9 cellular contexts compared by ENCODE assay signal in genomic region chr7:27697861-27698430, GRCh38. TPM values are rescaled to one million over a fixed set of nuclear protein-coding genes. Genes with fewer than 3 reads are reported as not detected.
A peak's percentile ranks its signal among the peaks of the same experiment; 100 is the strongest.
DNase-seq lines count a peak whose midpoint lies in the region; ATAC-seq, FAIRE-seq and TF ChIP-seq lines count a peak whose summit lies in the region.
"Had no signal": no experiment of that assay in that cellular context is flagged by ENCODE, and none has a peak within 500 bp of the region (broad histone marks: within the 10 kb centered on the region; RNA-seq: fewer than 3 reads in every experiment).

No MANE protein-coding gene starts in this region.

- no peaks in the 10 kb centered on the region for H3K4me1 Mint-ChIP-seq in central memory CD8-positive, alpha-beta T cell
- H3K4me1 Mint-ChIP-seq: brain had no signal

- H3K4me3 Mint-ChIP-seq in central memory CD8-positive, alpha-beta T cell, result no peak overlapping the region
- H3K4me3 Mint-ChIP-seq: brain had no signal

- H3K27me3 ChIP-seq in MM.1S (replicated peaks; ENCODE audit: insufficient read depth, low read length) (no peaks in the 10 kb centered on the region), tibial artery (no peaks in the 10 kb centered on the region)

- ATAC-seq in GM21786 (IDR thresholded peaks at IDR 0.05; ENCODE audit: unreplicated experiment), result peak; percentile 94
- ATAC-seq in central memory CD8-positive, alpha-beta T cell (replicated peaks; ENCODE audit: extremely low read depth, poor library complexity, severe bottlenecking), result peak; percentile 24

- no peak for TF ChIP-seq CTCF in MM.1S (IDR thresholded peaks at IDR 0.05; ENCODE audit: low read length)
- TF ChIP-seq CTCF in tibial artery (IDR thresholded peaks at IDR 0.05), result no peak

- no peak overlapping the region for H3K4me2 ChIP-seq in MM.1S (ENCODE audit: low read depth, low read length)

- H3K9me3 Mint-ChIP-seq in central memory CD8-positive, alpha-beta T cell, result no peaks in the 10 kb centered on the region

- H3K4me1 ChIP-seq in MM.1S (ENCODE audit: low read length), result no peaks in the 10 kb centered on the region
- H3K4me1 ChIP-seq in tibial artery, result no peaks in the 10 kb centered on the region

- no peaks in the 10 kb centered on the region for H4K20me1 ChIP-seq in MM.1S (ENCODE audit: insufficient read depth, low read length)

- H3K27ac Mint-ChIP-seq in central memory CD8-positive, alpha-beta T cell (ENCODE audit: low read depth), result no peak overlapping the region

- H3K4me3 ChIP-seq in MM.1S (ENCODE audit: low read length) (no peak overlapping the region), tibial artery (no peak overlapping the region)

- intact Hi-C loops in tibial artery (cut with DNase I; ENCODE audit: low total_unique reads), result no loop called here

- H3F3A ChIP-seq in MM.1S (ENCODE audit: insufficient read depth, low read length), result no peaks in the 10 kb centered on the region

- H3K27me3 Mint-ChIP-seq in central memory CD8-positive, alpha-beta T cell, result peaks cover 10% of the 10 kb centered on the region

- H3K36me3 Mint-ChIP-seq in central memory CD8-positive, alpha-beta T cell (ENCODE audit: insufficient read depth), result no peaks in the 10 kb centered on the region
- H3K36me3 Mint-ChIP-seq: brain had no signal

- peak; percentile 56 for FAIRE-seq in GM12891 (lab: Jason Lieb, UNC)

- no peaks in the 10 kb centered on the region for H3K79me2 ChIP-seq in MM.1S (ENCODE audit: low read length)

- no peaks in the 10 kb centered on the region for H3K9me3 ChIP-seq in MM.1S (replicated peaks; ENCODE audit: insufficient read depth, low read length)
- no peaks in the 10 kb centered on the region for H3K9me3 ChIP-seq in tibial artery

- H3K36me3 ChIP-seq in MM.1S (replicated peaks; ENCODE audit: insufficient read depth, low read length) (no peaks in the 10 kb centered on the region), tibial artery (no peaks in the 10 kb centered on the region)

- no peak overlapping the region for H3K9ac ChIP-seq in MM.1S (ENCODE audit: low read length)

- H3K9me2 ChIP-seq in MM.1S (replicated peaks; ENCODE audit: insufficient read depth, low read length), result no peaks in the 10 kb centered on the region

- no peak for TF ChIP-seq POLR2A in GM12891 (IDR thresholded peaks at IDR 0.05; ENCODE audit: low read depth, low read length)

- H2AFZ ChIP-seq in MM.1S (ENCODE audit: low read length), result peak overlapping the region; percentile 17; the same call in 1 of the 2 replicates

- DNase-seq in GM12891 (ENCODE audit: insufficient read length, low spot score) (peak; percentile 5), MM.1S (no peak), tibial artery (peak; percentile 45 to 65), NCI-H524 treated with DMSO at 0.1 percent for 48 hours (lab: John Stamatoyannopoulos, UW) (no peak), NCI-H82 (lab: John Stamatoyannopoulos, UW) (no peak), cortex of kidney (lab: John Stamatoyannopoulos, UW) (no peak)
- DNase-seq in central memory CD8-positive, alpha-beta T cell (ENCODE audit: low spot score in 2 of 2), result no peak

- H3K27ac ChIP-seq in MM.1S (ENCODE audit: low read length), result no peak overlapping the region
- H3K27ac ChIP-seq in tibial artery, result no peak overlapping the region

TF ChIP-seq in GM12891, 5 proteins besides CTCF, POLR2A, EP300 and RAD21:
- TF ChIP-seq POU2F2 (IDR thresholded peaks at IDR 0.05; ENCODE audit: low read depth, low read length), result peak; percentile 26; the same call in 1 of the 2 replicates
- TF ChIP-seq SPI1 (IDR thresholded peaks at IDR 0.05; ENCODE audit: low read depth, low read length), result no peak
- TF ChIP-seq POLR2AphosphoS5 (IDR thresholded peaks at IDR 0.05; ENCODE audit: low read depth, low read length), result no peak
- no peak for TF ChIP-seq PAX5 (IDR thresholded peaks at IDR 0.05; ENCODE audit: insufficient read depth, low read length, severe bottlenecking)
- no peak for TF ChIP-seq TAF1 (IDR thresholded peaks at IDR 0.05; ENCODE audit: low read depth, low read length)

RNA-seq across cellular contexts. Expression of gene HIBADH, which starts 35.3 kb away (rescaled TPM):
- 10.6 TPM for polyA plus RNA-seq in GM12891 (2012; ENCODE audit: low read depth, missing spikeins)

RNA-seq across cellular contexts. Expression of gene TAX1BP1, which starts 42.0 kb away (rescaled TPM):
- polyA plus RNA-seq in GM12891 (2012; ENCODE audit: low read depth, missing spikeins), result 57.5 TPM

Comparison
In these comparisons a context has a peak if more than half of its experiments do, and no peak if none do; other contexts are left out.
1. DNase-seq: peak in GM12891 (single experiment) and tibial artery (2 of 2); none in MM.1S (single experiment), central memory CD8-positive, alpha-beta T cell (0 of 2), NCI-H524 treated with DMSO at 0.1 percent for 48 hours (single experiment), NCI-H82 (single experiment) and cortex of kidney (single experiment).